In genomic region chr4:38030023-38030422, GRCh38 we compare ENCODE assay signal across 23 cellular contexts.
DNase-seq lines count a peak whose midpoint lies in the region; ATAC-seq and TF ChIP-seq lines count a peak whose summit lies in the region.
"Had no signal": no experiment of that assay in that cellular context is flagged by ENCODE, and none has a peak within 500 bp of the region (broad histone marks: within the 10 kb centered on the region; RNA-seq: fewer than 3 reads in every experiment).

No MANE protein-coding gene starts in this region.

- in situ Hi-C loops in brain microvascular endothelial cell (cut with HindIII; ENCODE audit: low pct_ligation_motif_present, low sequenced_read_pairs): no loop called here

- H3K4me3 ChIP-seq in BJ (ENCODE audit: low read depth, low read length) (no peak overlapping the region), brain microvascular endothelial cell (ENCODE audit: low read depth, low read length) (no peak overlapping the region), muscle layer of colon (ENCODE audit: low read depth in 1 of 2, low read length in 2 of 2) (no peak overlapping the region)
- H3K4me3 ChIP-seq: heart left ventricle, SK-N-MC, upper lobe of right lung had no signal

- no peak overlapping the region for H3K9ac ChIP-seq in muscle layer of colon (ENCODE audit: low read length)

- H3K27ac ChIP-seq in brain microvascular endothelial cell: peak overlapping the region; percentile 12
- peak overlapping the region; percentile 35 for H3K27ac ChIP-seq in muscle layer of colon (ENCODE audit: low read depth, low read length)
- H3K27ac ChIP-seq: SK-N-MC, upper lobe of right lung had no signal

- CTCF ChIA-PET in BJ (lab: Yijun Ruan, JAX): interaction anchor here (0.6 to 2.6 kb wide), 3 partner anchors 24 to 228 kb away, joined by 3 to 14 read pairs (median 3); no protein-coding TSS in a partner anchor

- POLR2A ChIA-PET in BJ (lab: Charles Lee): no interaction called here

- ATAC-seq in HG03565 (IDR thresholded peaks at IDR 0.05; ENCODE audit: unreplicated experiment): no peak
- no peak for ATAC-seq in HG02763 (IDR thresholded peaks at IDR 0.05; ENCODE audit: unreplicated experiment)
- ATAC-seq: activated CD4-positive, alpha-beta T cell treated with anti-CD3 and anti-CD28 coated beads for 36 hours; heart left ventricle; PC-3; stimulated activated naive CD8-positive, alpha-beta T cell treated with anti-CD3 and anti-CD28 coated beads, Interleukin-15, amount 100 ng/mL, for 72 hours; upper lobe of right lung had no signal

- H3K27me3 ChIP-seq in BJ (ENCODE audit: control insufficient read depth, insufficient read depth, low read length) (no peaks in the 10 kb centered on the region), brain microvascular endothelial cell (replicated peaks) (no peaks in the 10 kb centered on the region), muscle layer of colon (ENCODE audit: control insufficient read depth in 1 of 2, insufficient read depth in 2 of 2, low read length in 2 of 2) (no peaks in the 10 kb centered on the region)
- H3K27me3 ChIP-seq: heart left ventricle, upper lobe of right lung had no signal

- H3K36me3 ChIP-seq in BJ (ENCODE audit: control insufficient read depth, insufficient read depth, low read length) (no peaks in the 10 kb centered on the region; the same call in 1 of the 2 replicates), brain microvascular endothelial cell (replicated peaks) (peaks cover 13% of the 10 kb centered on the region), muscle layer of colon (ENCODE audit: insufficient read depth, low read length) (peaks cover 41% of the 10 kb centered on the region)

- TF ChIP-seq CTCF in BJ (IDR thresholded peaks at IDR 0.05; ENCODE audit: insufficient read depth, low read depth, low read length) (no peak), brain microvascular endothelial cell (IDR thresholded peaks at IDR 0.05; ENCODE audit: low read depth, low read length, missing control alignments) (no peak)

- H3K4me1 ChIP-seq in muscle layer of colon (ENCODE audit: insufficient read depth, low read length): peaks cover 52% of the 10 kb centered on the region
- H3K4me1 ChIP-seq: upper lobe of right lung had no signal

- no peaks in the 10 kb centered on the region for H3K9me3 ChIP-seq in muscle layer of colon (ENCODE audit: low read length)
- H3K9me3 ChIP-seq: heart left ventricle, upper lobe of right lung had no signal

- DNase-seq in BJ (ENCODE audit: low read depth): peak; percentile 34
- peak; percentile 2 for DNase-seq in MV-4-11 (lab: John Stamatoyannopoulos, UW)
- no peak for DNase-seq in brain microvascular endothelial cell
- DNase-seq in medulla oblongata (ENCODE audit: extremely low spot score): no peak
- no peak for DNase-seq in C1 segment of cervical spinal cord (lab: John Stamatoyannopoulos, UW)
- DNase-seq: activated CD4-positive, alpha-beta T cell treated with anti-CD3 and anti-CD28 coated beads for 36 hours; activated CD8-positive, alpha-beta memory T cell treated with anti-CD3 and anti-CD28 coated beads, Interleukin-2, amount 50 U/mL, for 4 hours; activated naive CD4-positive, alpha-beta T cell treated with Interleukin-2 at 50 U/mL for 16 hours; CD4-positive, alpha-beta memory T cell; DND-41; heart left ventricle; mesendoderm; NCI-H1930; NCI-H524; PC-3; retina; stimulated activated naive CD8-positive, alpha-beta T cell treated with anti-CD3 and anti-CD28 coated beads, Interleukin-15, amount 100 ng/mL, for 72 hours; T1000; upper lobe of right lung had no signal

Comparison
In these comparisons a context has a peak if more than half of its experiments do, and no peak if none do; other contexts are left out.
1. DNase-seq: peak in BJ (single experiment) and MV-4-11 (single experiment); none in brain microvascular endothelial cell (single experiment), medulla oblongata (single experiment) and C1 segment of cervical spinal cord (0 of 14).